8 cellular contexts compared by ENCODE assay signal in genomic region chr4:163701915-163702314, GRCh38.
DNase-seq lines count a peak whose midpoint lies in the region; ATAC-seq and TF ChIP-seq lines count a peak whose summit lies in the region.

No MANE protein-coding gene starts in this region.

- H3K4me3 Mint-ChIP-seq in nephron progenitor cell, result no peak overlapping the region

- H3K9me3 Mint-ChIP-seq in nephron progenitor cell, result no peaks in the 10 kb centered on the region

- DNase-seq in germinal center (ENCODE audit: low spot score) (peak; percentile 5), LoVo (ENCODE audit: low spot score) (no peak), nephron progenitor cell (no peak), activated T-cell treated with anti-CD3 and anti-CD28 coated beads for 4 hours (no peak), COLO668 (lab: John Stamatoyannopoulos, UW; ENCODE audit: unreplicated experiment) (no peak)

- no peaks in the 10 kb centered on the region for H3K27me3 Mint-ChIP-seq in nephron progenitor cell (ENCODE audit: low read depth, poor library complexity)

- no peaks in the 10 kb centered on the region for H3K36me3 Mint-ChIP-seq in nephron progenitor cell (ENCODE audit: low read depth)

- peak; percentile 97 for ATAC-seq in GM18519 (IDR thresholded peaks at IDR 0.05; ENCODE audit: low FRiP score, unreplicated experiment)
- ATAC-seq in GM21723 (IDR thresholded peaks at IDR 0.05; ENCODE audit: unreplicated experiment), result peak; percentile 93
- ATAC-seq in HG03520 (IDR thresholded peaks at IDR 0.05; ENCODE audit: unreplicated experiment), result peak; percentile 98

- no peaks in the 10 kb centered on the region for H3K4me1 Mint-ChIP-seq in nephron progenitor cell

- H3K27ac Mint-ChIP-seq in nephron progenitor cell, result no peak overlapping the region

- TF ChIP-seq CTCF in nephron progenitor cell (IDR thresholded peaks at IDR 0.05), result no peak
